Comparison of ENCODE assay signal across 18 cellular contexts in the genomic region with DNA sequence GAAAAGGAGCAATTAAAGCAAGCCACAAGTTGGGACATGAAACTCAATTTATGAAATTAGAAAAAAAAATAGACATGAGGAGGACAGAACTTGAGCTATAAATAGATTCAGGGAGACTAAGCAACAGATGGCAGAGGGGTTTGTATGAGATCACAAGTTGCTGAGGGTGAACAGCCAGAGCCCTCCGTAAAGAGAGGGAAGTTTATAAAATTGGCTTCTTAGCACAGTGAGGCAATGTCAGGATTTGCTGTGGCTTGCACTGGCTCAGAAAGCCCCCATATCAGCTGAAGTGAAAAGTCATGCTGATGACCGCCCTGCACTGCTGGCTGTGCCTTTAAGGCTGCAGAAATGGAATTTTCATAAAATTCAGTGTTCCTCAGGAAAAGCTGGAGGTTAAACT.
DNase-seq lines count a peak whose midpoint lies in the region; ATAC-seq and TF ChIP-seq lines count a peak whose summit lies in the region.
"Had no signal": no experiment of that assay in that cellular context is flagged by ENCODE, and none has a peak within 500 bp of the region (broad histone marks: within the 10 kb centered on the region; RNA-seq: fewer than 3 reads in every experiment).

No MANE protein-coding gene starts in this region.

- peaks cover 7% of the 10 kb centered on the region for H3K9me3 Mint-ChIP-seq in activated naive CD4-positive, alpha-beta T cell treated with anti-CD3 and anti-CD28 coated beads for 36 hours
- H3K9me3 Mint-ChIP-seq: stimulated activated naive CD8-positive, alpha-beta T cell treated with anti-CD3 and anti-CD28 coated beads, Interleukin-15, amount 100 ng/mL, for 72 hours had no signal

- H3K27me3 Mint-ChIP-seq in activated naive CD4-positive, alpha-beta T cell treated with anti-CD3 and anti-CD28 coated beads for 36 hours (ENCODE audit: low read depth): no peaks in the 10 kb centered on the region
- H3K27me3 Mint-ChIP-seq: brain; stimulated activated naive CD8-positive, alpha-beta T cell treated with anti-CD3 and anti-CD28 coated beads, Interleukin-15, amount 100 ng/mL, for 72 hours had no signal

- DNase-seq in Kasumi-1 (lab: John Stamatoyannopoulos, UW) (peak; percentile 19 to 32), NOMO-1 (lab: John Stamatoyannopoulos, UW; ENCODE audit: unreplicated experiment in 2 of 2) (peak; percentile 73 to 90), heart right ventricle (no peak), suprapubic skin (ENCODE audit: low spot score in 2 of 2) (no peak)
- DNase-seq in activated naive CD4-positive, alpha-beta T cell treated with anti-CD3 and anti-CD28 coated beads for 36 hours: no peak
- DNase-seq: activated CD4-positive, CD25-positive, alpha-beta regulatory T cell treated with anti-CD3 and anti-CD28 coated beads, Interleukin-2, amount 50 U/mL, for 72 hours; activated CD8-positive, alpha-beta memory T cell treated with anti-CD3 and anti-CD28 coated beads, Interleukin-2, amount 50 U/mL, for 48 hours; activated naive CD4-positive, alpha-beta T cell treated with anti-CD3 and anti-CD28 coated beads, Interleukin-2, amount 50 U/mL, for 16 hours; DMS79; left colon; NCI-H2029 treated with DMSO at 0.1 percent for 48 hours; NK-92 treated with Interleukin-12 subunit alpha and Interleukin-12 subunit beta, amount 100 ng/mL, for 24 hours; SHP77 treated with DMSO at 0.1 percent for 48 hours; stimulated activated naive CD8-positive, alpha-beta T cell treated with anti-CD3 and anti-CD28 coated beads, Interleukin-15, amount 100 ng/mL, for 72 hours had no signal

- H3K27ac ChIP-seq in heart right ventricle: peak overlapping the region in 7 of 10 donors; percentile 15 to 62 (median 50)
- peak overlapping the region; percentile 46 for H3K27ac ChIP-seq in suprapubic skin

- CTCF ChIA-PET in activated naive CD4-positive, alpha-beta T cell treated with anti-CD3 and anti-CD28 coated beads for 36 hours (lab: Charles Lee): interaction anchor here (0.7 kb wide), 1 partner anchor 137 kb away, joined by 3 read pairs; no protein-coding TSS in a partner anchor

- H3K4me1 ChIP-seq in heart right ventricle: peaks cover 0 to 30% (median 13%) of the 10 kb centered on the region in 9 donors
- H3K4me1 ChIP-seq in suprapubic skin: peaks cover 30% of the 10 kb centered on the region

- no peaks in the 10 kb centered on the region for H3K4me1 Mint-ChIP-seq in activated naive CD4-positive, alpha-beta T cell treated with anti-CD3 and anti-CD28 coated beads for 36 hours (ENCODE audit: low read depth)
- H3K4me1 Mint-ChIP-seq: stimulated activated naive CD8-positive, alpha-beta T cell treated with anti-CD3 and anti-CD28 coated beads, Interleukin-15, amount 100 ng/mL, for 72 hours had no signal

- H3K27me3 ChIP-seq in heart right ventricle (no peaks in the 10 kb centered on the region), suprapubic skin (no peaks in the 10 kb centered on the region)

- 48 to 52% methylated on average over 2 of the region's 2 CpGs for WGBS in heart right ventricle, 2 donors
- 27% methylated on average over 2 of the region's 2 CpGs for WGBS in suprapubic skin

- no peak for TF ChIP-seq CTCF in heart right ventricle (IDR thresholded peaks at IDR 0.05)
- TF ChIP-seq CTCF in suprapubic skin (IDR thresholded peaks at IDR 0.05): no peak

- H3K4me3 Mint-ChIP-seq in activated naive CD4-positive, alpha-beta T cell treated with anti-CD3 and anti-CD28 coated beads for 36 hours: no peak overlapping the region
- H3K4me3 Mint-ChIP-seq: brain; stimulated activated naive CD8-positive, alpha-beta T cell treated with anti-CD3 and anti-CD28 coated beads, Interleukin-15, amount 100 ng/mL, for 72 hours; T-helper 2 cell treated with Interferon-gamma antibody and Interleukin-4, amounts not matched to agents 5 μg/mL and 100 μg/mL, for 36 hours had no signal

- ATAC-seq in heart right ventricle (peak; percentile 35 to 66 (median 42)), HG02759 (IDR thresholded peaks at IDR 0.05; ENCODE audit: unreplicated experiment) (no peak), HG02763 (IDR thresholded peaks at IDR 0.05; ENCODE audit: unreplicated experiment) (no peak)
- ATAC-seq: left colon; stimulated activated naive CD8-positive, alpha-beta T cell treated with anti-CD3 and anti-CD28 coated beads, Interleukin-15, amount 100 ng/mL, for 72 hours had no signal

- H3K27ac Mint-ChIP-seq in activated naive CD4-positive, alpha-beta T cell treated with anti-CD3 and anti-CD28 coated beads for 36 hours: no peak overlapping the region
- H3K27ac Mint-ChIP-seq: stimulated activated naive CD8-positive, alpha-beta T cell treated with anti-CD3 and anti-CD28 coated beads, Interleukin-15, amount 100 ng/mL, for 72 hours; T-helper 2 cell treated with Interferon-gamma antibody and Interleukin-4, amounts not matched to agents 5 μg/mL and 100 μg/mL, for 36 hours had no signal

- H3K36me3 ChIP-seq in heart right ventricle: no peaks in the 10 kb centered on the region
- no peaks in the 10 kb centered on the region for H3K36me3 ChIP-seq in suprapubic skin

- TF ChIP-seq POLR2A in suprapubic skin (IDR thresholded peaks at IDR 0.05): no peak

- peaks cover 0 to 10% (median 8%) of the 10 kb centered on the region in 11 donors for H3K9me3 ChIP-seq in heart right ventricle
- peaks cover 8% of the 10 kb centered on the region for H3K9me3 ChIP-seq in suprapubic skin

- peaks cover 2% of the 10 kb centered on the region for H3K36me3 Mint-ChIP-seq in activated naive CD4-positive, alpha-beta T cell treated with anti-CD3 and anti-CD28 coated beads for 36 hours (ENCODE audit: low read depth)
- H3K36me3 Mint-ChIP-seq: brain had no signal

- intact Hi-C loops in heart right ventricle (cut with DNase I): loop anchor here in 1 of 10 donors (10.0 kb wide), 2 partner anchors 105 to 625 kb away; no protein-coding TSS in a partner anchor
- intact Hi-C loops in activated naive CD4-positive, alpha-beta T cell treated with anti-CD3 and anti-CD28 coated beads for 36 hours (cut with micrococcal nuclease): no loop called here

- no peak for TF ChIP-seq EP300 in suprapubic skin (IDR thresholded peaks at IDR 0.05)

- H3K4me3 ChIP-seq in heart right ventricle (no peak overlapping the region), suprapubic skin (no peak overlapping the region)

Comparison
In these comparisons a context has a peak if more than half of its experiments do, and no peak if none do; other contexts are left out.
1. DNase-seq: peak in Kasumi-1 (2 of 2) and NOMO-1 (2 of 2); none in heart right ventricle (0 of 2), suprapubic skin (0 of 2) and activated naive CD4-positive, alpha-beta T cell treated with anti-CD3 and anti-CD28 coated beads for 36 hours (single experiment).
2. ATAC-seq: peak in heart right ventricle (8 of 8); none in HG02759 (single experiment) and HG02763 (single experiment).